ENCODE assay signal across 8 cellular contexts in genomic region chr10:110353244-110354119, GRCh38. TPM values are rescaled to one million over a fixed set of nuclear protein-coding genes. Genes with fewer than 3 reads are reported as not detected.
DNase-seq lines count a peak whose midpoint lies in the region; ATAC-seq and TF ChIP-seq lines count a peak whose summit lies in the region.

No MANE protein-coding gene starts in this region.

- ATAC-seq in Panc1 (peak; percentile 80), GM19452 (IDR thresholded peaks at IDR 0.05; ENCODE audit: unreplicated experiment) (no peak)

- H2BK15ac ChIP-seq in mesendoderm (replicated peaks; ENCODE audit: low read depth), result no peak overlapping the region

- in situ Hi-C loops in Panc1 (cut with HindIII; ENCODE audit: low pct_unique_long_range_greater_than_20kb, low sequenced_read_pairs), result no loop called here

- H2AK5ac ChIP-seq in mesendoderm (ENCODE audit: low read length), result no peak overlapping the region

- H2BK5ac ChIP-seq in mesendoderm (ENCODE audit: low read length), result no peak overlapping the region

- H3K27me3 ChIP-seq in Panc1 (ENCODE audit: control insufficient read depth, insufficient read depth, low read length) (no peaks in the 10 kb centered on the region), mesendoderm (ENCODE audit: insufficient read depth, low read length, poor library complexity) (no peaks in the 10 kb centered on the region), colonic mucosa (no peaks in the 10 kb centered on the region)

- H3K9ac ChIP-seq in mesendoderm (ENCODE audit: low read length), result no peak overlapping the region
- peak overlapping the region in 1 of 2 donors; percentile 17 for H3K9ac ChIP-seq in colonic mucosa (ENCODE audit: low read depth in 2 of 2, low read length in 2 of 2)

- no peak overlapping the region for H2BK120ac ChIP-seq in mesendoderm (ENCODE audit: low read depth, low read length)

- H3K36me3 ChIP-seq in Panc1 (ENCODE audit: control insufficient read depth, insufficient read depth, low read length), result no peaks in the 10 kb centered on the region
- H3K36me3 ChIP-seq in mesendoderm (ENCODE audit: control insufficient read depth, insufficient read depth, low read length), result no peaks in the 10 kb centered on the region
- H3K36me3 ChIP-seq in colonic mucosa, result no peaks in the 10 kb centered on the region

- TF ChIP-seq CTCF in Panc1 (IDR thresholded peaks at IDR 0.05), result no peak
- no peak for TF ChIP-seq CTCF in colonic mucosa (IDR thresholded peaks at IDR 0.05)

- no TSS peak for BruUV-seq in Panc1 (replicated peaks; lab: Mats Ljungman, UMichigan)

- no peak overlapping the region for H3K4ac ChIP-seq in mesendoderm (ENCODE audit: low read depth, low read length)

- H3K79me2 ChIP-seq in mesendoderm (ENCODE audit: control insufficient read depth, insufficient read depth, low read length), result no peaks in the 10 kb centered on the region

- H3K4me3 ChIP-seq in Panc1 (ENCODE audit: low read depth in 2 of 2, low read length in 2 of 2), result peak overlapping the region in 1 of 2 experiments; percentile 32; a peak in 2 of 4 replicates
- no peak overlapping the region for H3K4me3 ChIP-seq in mesendoderm (ENCODE audit: low read length)
- no peak overlapping the region for H3K4me3 ChIP-seq in colonic mucosa

- no peaks in the 10 kb centered on the region for H3K79me1 ChIP-seq in mesendoderm (ENCODE audit: low read length)

- intact Hi-C loops in Panc1 (cut with micrococcal nuclease; ENCODE audit: unreplicated experiment), result loop anchor here (5.0 kb wide), 2 partner anchors 149 to 194 kb away; no protein-coding TSS in a partner anchor
- intact Hi-C loops in colonic mucosa (cut with DNase I), result loop anchor here (5.0 kb wide), 1 partner anchor 194 kb away; no protein-coding TSS in a partner anchor

- H3K4me1 ChIP-seq in Panc1 (ENCODE audit: control insufficient read depth, insufficient read depth, low read length) (peaks cover 24% of the 10 kb centered on the region; the same call in 1 of the 2 replicates), mesendoderm (ENCODE audit: control insufficient read depth, low read depth, low read length) (peaks cover 6% of the 10 kb centered on the region), colonic mucosa (no peaks in the 10 kb centered on the region)

- POLR2A ChIA-PET in Panc1 (lab: Charles Lee), result no interaction called here

- H3K9me3 ChIP-seq in Panc1 (ENCODE audit: control insufficient read depth, insufficient read depth, low read depth, low read length), result no peaks in the 10 kb centered on the region
- no peaks in the 10 kb centered on the region for H3K9me3 ChIP-seq in colonic mucosa

- WGBS in mesendoderm (ENCODE audit: extremely low coverage, insufficient coverage, low lambda C conversion rate), result no CpG with 5 or more reads among the region's 14 CpGs

- CTCF ChIA-PET in Panc1 (lab: Charles Lee), result interaction anchor here (0.6 to 1.2 kb wide), 9 partner anchors 13 to 195 kb away, joined by 3 to 11 read pairs (median 4); no protein-coding TSS in a partner anchor

- no peak overlapping the region for H3K4me2 ChIP-seq in mesendoderm (ENCODE audit: low read length)

- H3K23ac ChIP-seq in mesendoderm (ENCODE audit: low read length), result no peak overlapping the region

- H4K5ac ChIP-seq in mesendoderm (ENCODE audit: low read length), result no peak overlapping the region

- peak; percentile 99 for DNase-seq in ELR (ENCODE audit: low read depth)
- DNase-seq in Panc1 (ENCODE audit: low read depth, low spot score), result peak; percentile 95
- peak; percentile 85 for DNase-seq in astrocyte of the hippocampus (ENCODE audit: low read depth, low spot score)
- DNase-seq in mesendoderm, result peak; percentile 78
- no peak for DNase-seq in NCI-H2107 treated with DMSO at 0.1 percent for 48 hours (lab: John Stamatoyannopoulos, UW; ENCODE audit: unreplicated experiment)
- no peak for DNase-seq in NCI-H748 treated with DMSO at 0.1 percent for 48 hours (lab: John Stamatoyannopoulos, UW)
- no peak for DNase-seq in colonic mucosa

- H3K56ac ChIP-seq in mesendoderm (ENCODE audit: low read length), result no peak overlapping the region

- H3K18ac ChIP-seq in mesendoderm (ENCODE audit: low read length), result no peak overlapping the region

- H3K27ac ChIP-seq in Panc1 (ENCODE audit: low read length) (no peak overlapping the region), mesendoderm (ENCODE audit: low read depth, low read length) (no peak overlapping the region), colonic mucosa (no peak overlapping the region)

- H4K8ac ChIP-seq in mesendoderm (ENCODE audit: low read depth, low read length), result no peak overlapping the region

RNA-seq across cellular contexts. Expression of gene SMNDC1, which starts 48.8 kb away (rescaled TPM):
- 62.2 TPM for total RNA-seq in Panc1 (2021; ENCODE audit: unreplicated experiment)
- polyA plus RNA-seq in Panc1 (2012; ENCODE audit: insufficient read length), result 51.6 TPM
- 44.4 TPM for polyA plus RNA-seq in mesendoderm (2013, experiment 1 of 2)
- polyA plus RNA-seq in mesendoderm (2013, experiment 2 of 2), result 44.1 TPM
- total RNA-seq in colonic mucosa, result 10 to 100 TPM; 24.8 to 32.1 TPM

Comparison
In these comparisons a context has a peak if more than half of its experiments do, and no peak if none do; other contexts are left out.
1. DNase-seq: peak in ELR (single experiment), Panc1 (single experiment), astrocyte of the hippocampus (single experiment) and mesendoderm (single experiment); none in NCI-H2107 treated with DMSO at 0.1 percent for 48 hours (single experiment), NCI-H748 treated with DMSO at 0.1 percent for 48 hours (single experiment) and colonic mucosa (single experiment).